In genomic region chr7:46383605-46384004, GRCh38 we compare ENCODE assay signal across 18 cellular contexts.
A peak's percentile ranks its signal among the peaks of the same experiment; 100 is the strongest.
DNase-seq lines count a peak whose midpoint lies in the region; ATAC-seq, FAIRE-seq and TF ChIP-seq lines count a peak whose summit lies in the region.
"Had no signal": no experiment of that assay in that cellular context is flagged by ENCODE, and none has a peak within 500 bp of the region (broad histone marks: within the 10 kb centered on the region; RNA-seq: fewer than 3 reads in every experiment).

No MANE protein-coding gene starts in this region.

- H3K27me3 Mint-ChIP-seq in activated naive CD8-positive, alpha-beta T cell treated with anti-CD3 and anti-CD28 coated beads, Interleukin-2, amount 50 U/mL, for 24 hours: peaks cover 6% of the 10 kb centered on the region
- no peaks in the 10 kb centered on the region for H3K27me3 Mint-ChIP-seq in activated naive CD8-positive, alpha-beta T cell treated with anti-CD3 and anti-CD28 coated beads for 36 hours
- H3K27me3 Mint-ChIP-seq in astrocyte (ENCODE audit: low read depth, unreplicated experiment): no peaks in the 10 kb centered on the region

- H3K9ac ChIP-seq in astrocyte (ENCODE audit: low read length): no peak overlapping the region

- H3K9me3 ChIP-seq in astrocyte (ENCODE audit: insufficient read depth, low read depth, low read length): no peaks in the 10 kb centered on the region
- H3K9me3 ChIP-seq: body of pancreas, esophagus squamous epithelium, lower lobe of right lung had no signal

- H2AFZ ChIP-seq in astrocyte (ENCODE audit: low read depth, low read length): peak overlapping the region; percentile 16

- peak overlapping the region; percentile 35 for H3K4me2 ChIP-seq in astrocyte (ENCODE audit: low read length)

- H3K4me3 ChIP-seq in astrocyte (ENCODE audit: insufficient read depth, low read depth, low read length): no peak overlapping the region
- H3K4me3 ChIP-seq: body of pancreas, dorsolateral prefrontal cortex, esophagus squamous epithelium, lower lobe of right lung had no signal

- H3K27ac ChIP-seq in astrocyte (ENCODE audit: low read depth, low read length) (no peak overlapping the region), foreskin keratinocyte (peak overlapping the region; percentile 78)
- H3K27ac ChIP-seq: 22Rv1, body of pancreas, dorsolateral prefrontal cortex, esophagus squamous epithelium, lower lobe of right lung had no signal

- H3K9me3 Mint-ChIP-seq in activated naive CD8-positive, alpha-beta T cell treated with anti-CD3 and anti-CD28 coated beads, Interleukin-2, amount 50 U/mL, for 24 hours: no peaks in the 10 kb centered on the region
- H3K9me3 Mint-ChIP-seq in activated naive CD8-positive, alpha-beta T cell treated with anti-CD3 and anti-CD28 coated beads for 36 hours: peaks cover 1% of the 10 kb centered on the region
- peaks cover 2% of the 10 kb centered on the region for H3K9me3 Mint-ChIP-seq in astrocyte (ENCODE audit: unreplicated experiment)
- H3K9me3 Mint-ChIP-seq in stimulated activated effector memory CD8-positive, alpha-beta T cell treated with anti-CD3 and anti-CD28 coated beads, Interleukin-12 subunit alpha, Interleukin-12 subunit beta, amount 100 ng/mL, for 72 hours: no peaks in the 10 kb centered on the region

- peaks cover 3% of the 10 kb centered on the region for H3K4me1 Mint-ChIP-seq in activated naive CD8-positive, alpha-beta T cell treated with anti-CD3 and anti-CD28 coated beads, Interleukin-2, amount 50 U/mL, for 24 hours
- H3K4me1 Mint-ChIP-seq in activated naive CD8-positive, alpha-beta T cell treated with anti-CD3 and anti-CD28 coated beads for 36 hours: peaks cover 3% of the 10 kb centered on the region
- peaks cover 27% of the 10 kb centered on the region for H3K4me1 Mint-ChIP-seq in astrocyte (ENCODE audit: low read depth, unreplicated experiment)
- H3K4me1 Mint-ChIP-seq in stimulated activated effector memory CD8-positive, alpha-beta T cell treated with anti-CD3 and anti-CD28 coated beads, Interleukin-12 subunit alpha, Interleukin-12 subunit beta, amount 100 ng/mL, for 72 hours: no peaks in the 10 kb centered on the region
- H3K4me1 Mint-ChIP-seq: activated B cell treated with CpG ODN at 0.5 μM for 24 hours had no signal

- H3K27me3 ChIP-seq in astrocyte (ENCODE audit: insufficient read depth, low read length): no peaks in the 10 kb centered on the region
- H3K27me3 ChIP-seq in foreskin keratinocyte: no peaks in the 10 kb centered on the region
- H3K27me3 ChIP-seq: body of pancreas, esophagus squamous epithelium had no signal

- no peaks in the 10 kb centered on the region for H3K36me3 Mint-ChIP-seq in activated naive CD8-positive, alpha-beta T cell treated with anti-CD3 and anti-CD28 coated beads, Interleukin-2, amount 50 U/mL, for 24 hours (ENCODE audit: low read depth)
- H3K36me3 Mint-ChIP-seq in activated naive CD8-positive, alpha-beta T cell treated with anti-CD3 and anti-CD28 coated beads for 36 hours: no peaks in the 10 kb centered on the region
- no peaks in the 10 kb centered on the region for H3K36me3 Mint-ChIP-seq in astrocyte (ENCODE audit: low read depth, unreplicated experiment)
- H3K36me3 Mint-ChIP-seq in stimulated activated effector memory CD8-positive, alpha-beta T cell treated with anti-CD3 and anti-CD28 coated beads, Interleukin-12 subunit alpha, Interleukin-12 subunit beta, amount 100 ng/mL, for 72 hours: no peaks in the 10 kb centered on the region

- H3K4me3 Mint-ChIP-seq in activated naive CD8-positive, alpha-beta T cell treated with anti-CD3 and anti-CD28 coated beads, Interleukin-2, amount 50 U/mL, for 24 hours: no peak overlapping the region
- H3K4me3 Mint-ChIP-seq in activated naive CD8-positive, alpha-beta T cell treated with anti-CD3 and anti-CD28 coated beads for 36 hours: no peak overlapping the region
- no peak overlapping the region for H3K4me3 Mint-ChIP-seq in astrocyte (ENCODE audit: unreplicated experiment)
- no peak overlapping the region for H3K4me3 Mint-ChIP-seq in stimulated activated effector memory CD8-positive, alpha-beta T cell treated with anti-CD3 and anti-CD28 coated beads, Interleukin-12 subunit alpha, Interleukin-12 subunit beta, amount 100 ng/mL, for 72 hours
- H3K4me3 Mint-ChIP-seq: activated B cell treated with CpG ODN at 0.5 μM for 24 hours had no signal

- H3K4me1 ChIP-seq in astrocyte (ENCODE audit: insufficient read depth, low read length) (peaks cover 16% of the 10 kb centered on the region), foreskin keratinocyte (peaks cover 16% of the 10 kb centered on the region)
- H3K4me1 ChIP-seq: body of pancreas, esophagus squamous epithelium, lower lobe of right lung had no signal

- FAIRE-seq in astrocyte (lab: Jason Lieb, UNC): peak; percentile 65

- H3K27ac Mint-ChIP-seq in activated naive CD8-positive, alpha-beta T cell treated with anti-CD3 and anti-CD28 coated beads, Interleukin-2, amount 50 U/mL, for 24 hours: peak overlapping the region; percentile 2
- H3K27ac Mint-ChIP-seq in activated naive CD8-positive, alpha-beta T cell treated with anti-CD3 and anti-CD28 coated beads for 36 hours: no peak overlapping the region
- H3K27ac Mint-ChIP-seq in astrocyte (ENCODE audit: unreplicated experiment): peak overlapping the region; percentile 95
- H3K27ac Mint-ChIP-seq in stimulated activated effector memory CD8-positive, alpha-beta T cell treated with anti-CD3 and anti-CD28 coated beads, Interleukin-12 subunit alpha, Interleukin-12 subunit beta, amount 100 ng/mL, for 72 hours: no peak overlapping the region
- H3K27ac Mint-ChIP-seq: activated B cell treated with CpG ODN at 0.5 μM for 24 hours had no signal

- no peak for DNase-seq in activated naive CD8-positive, alpha-beta T cell treated with anti-CD3 and anti-CD28 coated beads, Interleukin-2, amount 50 U/mL, for 24 hours
- DNase-seq in activated naive CD8-positive, alpha-beta T cell treated with anti-CD3 and anti-CD28 coated beads for 36 hours: no peak
- DNase-seq in astrocyte (ENCODE audit: low read depth): peak; percentile 71
- DNase-seq in foreskin keratinocyte: peak; percentile 55 to 69
- no peak for DNase-seq in stimulated activated effector memory CD8-positive, alpha-beta T cell treated with anti-CD3 and anti-CD28 coated beads, Interleukin-12 subunit alpha, Interleukin-12 subunit beta, amount 100 ng/mL, for 72 hours (ENCODE audit: low spot score in 2 of 2)
- DNase-seq in OCI-M2 (lab: John Stamatoyannopoulos, UW; ENCODE audit: unreplicated experiment): no peak
- DNase-seq in GOT3 (lab: John Stamatoyannopoulos, UW): no peak
- DNase-seq: activated B cell treated with CpG ODN at 0.5 μM for 24 hours; activated CD8-positive, alpha-beta memory T cell treated with anti-CD3 and anti-CD28 coated beads for 24 hours; body of pancreas; dorsolateral prefrontal cortex; esophagus squamous epithelium; lower lobe of right lung; NCI-H82; retina; RPMI8226 had no signal

- no peaks in the 10 kb centered on the region for H3K79me2 ChIP-seq in astrocyte (ENCODE audit: insufficient read depth, low read length)

- H3K36me3 ChIP-seq in astrocyte (ENCODE audit: insufficient read depth, low read length): no peaks in the 10 kb centered on the region
- H3K36me3 ChIP-seq: esophagus squamous epithelium, lower lobe of right lung had no signal

- TF ChIP-seq CTCF in astrocyte (IDR thresholded peaks at IDR 0.05; ENCODE audit: insufficient read depth, low read depth, low read length): no peak
- no peak for TF ChIP-seq CTCF in foreskin keratinocyte (conservative IDR thresholded peaks at IDR 0.05)

- peak; percentile 61 for ATAC-seq in activated naive CD8-positive, alpha-beta T cell treated with anti-CD3 and anti-CD28 coated beads, Interleukin-2, amount 50 U/mL, for 24 hours
- ATAC-seq in foreskin keratinocyte (peak; percentile 88), HG02852 (IDR thresholded peaks at IDR 0.05; ENCODE audit: unreplicated experiment) (no peak)
- ATAC-seq in stimulated activated effector memory CD8-positive, alpha-beta T cell treated with anti-CD3 and anti-CD28 coated beads, Interleukin-12 subunit alpha, Interleukin-12 subunit beta, amount 100 ng/mL, for 72 hours: peak; percentile 46
- ATAC-seq: body of pancreas, lower lobe of right lung had no signal

- no peaks in the 10 kb centered on the region for H4K20me1 ChIP-seq in astrocyte (ENCODE audit: insufficient read depth, low read length)

Comparison
In these comparisons a context has a peak if more than half of its experiments do, and no peak if none do; other contexts are left out.
1. H3K27ac Mint-ChIP-seq: peak in activated naive CD8-positive, alpha-beta T cell treated with anti-CD3 and anti-CD28 coated beads, Interleukin-2, amount 50 U/mL, for 24 hours (single experiment) and astrocyte (single experiment); none in activated naive CD8-positive, alpha-beta T cell treated with anti-CD3 and anti-CD28 coated beads for 36 hours (single experiment) and stimulated activated effector memory CD8-positive, alpha-beta T cell treated with anti-CD3 and anti-CD28 coated beads, Interleukin-12 subunit alpha, Interleukin-12 subunit beta, amount 100 ng/mL, for 72 hours (single experiment).
2. DNase-seq: peak in astrocyte (single experiment) and foreskin keratinocyte (2 of 2); none in activated naive CD8-positive, alpha-beta T cell treated with anti-CD3 and anti-CD28 coated beads, Interleukin-2, amount 50 U/mL, for 24 hours (single experiment), activated naive CD8-positive, alpha-beta T cell treated with anti-CD3 and anti-CD28 coated beads for 36 hours (single experiment), stimulated activated effector memory CD8-positive, alpha-beta T cell treated with anti-CD3 and anti-CD28 coated beads, Interleukin-12 subunit alpha, Interleukin-12 subunit beta, amount 100 ng/mL, for 72 hours (0 of 2), OCI-M2 (single experiment) and GOT3 (single experiment).